8 cellular contexts compared by ENCODE assay signal in genomic region chr21:44793269-44794030, GRCh38. TPM values are rescaled to one million over a fixed set of nuclear protein-coding genes. Genes with fewer than 3 reads are reported as not detected.
A peak's percentile ranks its signal among the peaks of the same experiment; 100 is the strongest.
DNase-seq lines count a peak whose midpoint lies in the region; ATAC-seq and TF ChIP-seq lines count a peak whose summit lies in the region.

No MANE protein-coding gene starts in this region.

- H3K27me3 Mint-ChIP-seq in CD14-positive monocyte (ENCODE audit: low read depth in 3 of 3) = no peaks in the 10 kb centered on the region

- H3K4me1 ChIP-seq in spleen = peaks cover 11 to 73% (median 40%) of the 10 kb centered on the region in 6 donors

- H3K27ac Mint-ChIP-seq in CD14-positive monocyte = peak overlapping the region in 2 of 7 donors; percentile 33 to 63

- H3K27ac ChIP-seq in SU-DHL-6 (ENCODE audit: low read depth, low read length) = no peak overlapping the region
- H3K27ac ChIP-seq in spleen = peak overlapping the region in 4 of 8 donors; percentile 1 to 32 (median 16)

- H3K36me3 Mint-ChIP-seq in CD14-positive monocyte = peaks cover 38 to 40% of the 10 kb centered on the region in 2 donors

- H3K4me3 ChIP-seq in SU-DHL-6 (ENCODE audit: insufficient read depth, low read length, poor library complexity, severe bottlenecking) (no peak overlapping the region), astrocyte of the spinal cord (ENCODE audit: low read depth, low read length) (no peak overlapping the region), spleen (no peak overlapping the region)

- TF ChIP-seq CTCF in CD14-positive monocyte (IDR thresholded peaks at IDR 0.05) (peak; percentile 77), SU-DHL-6 (IDR thresholded peaks at IDR 0.05; ENCODE audit: insufficient read depth, low read length, poor library complexity, severe bottlenecking) (peak; percentile 54), astrocyte of the spinal cord (IDR thresholded peaks at IDR 0.05; ENCODE audit: low read depth, low read length) (peak; percentile 75), spleen (IDR thresholded peaks at IDR 0.05 in 8 of 11, conservative IDR thresholded peaks at IDR 0.05 in 3 of 11) (peak; percentile 55 to 87 (median 78))

- H3K27me3 ChIP-seq in SU-DHL-6 (ENCODE audit: low read length) = no peaks in the 10 kb centered on the region
- no peaks in the 10 kb centered on the region for H3K27me3 ChIP-seq in spleen (replicated peaks in 1 of 7)

- no peaks in the 10 kb centered on the region for H3K9me2 ChIP-seq in SU-DHL-6 (replicated peaks; ENCODE audit: insufficient read depth, low read length)

- no peak overlapping the region for H3K4me3 Mint-ChIP-seq in CD14-positive monocyte

- H3K4me1 Mint-ChIP-seq in CD14-positive monocyte = peaks cover 15% of the 10 kb centered on the region

- peaks cover 0 to 2% (median 0%) of the 10 kb centered on the region in 7 donors for H3K9me3 Mint-ChIP-seq in CD14-positive monocyte

- DNase-seq in CD14-positive monocyte (ENCODE audit: low spot score) = no peak
- DNase-seq in NCI-H1092 (lab: John Stamatoyannopoulos, UW) = peak; percentile 62
- peak; percentile 62 for DNase-seq in astrocyte of the spinal cord (ENCODE audit: low read depth, low spot score)
- peak; percentile 9 to 28 for DNase-seq in hippocampal formation (lab: John Stamatoyannopoulos, UW)
- DNase-seq in spleen = peak; percentile 90

- no peak overlapping the region for H2AFZ ChIP-seq in SU-DHL-6 (ENCODE audit: low read depth, low read length, severe bottlenecking)

- H3K36me3 ChIP-seq in SU-DHL-6 (ENCODE audit: low read length) (0 out of 2 replicates have a peak, but pooled peaks cover 6% of the 10 kb centered on the region), spleen (peaks cover 0 to 53% (median 3%) of the 10 kb centered on the region in 6 donors)

- H3K9me3 ChIP-seq in SU-DHL-6 (ENCODE audit: insufficient read depth, low read length) = no peaks in the 10 kb centered on the region
- H3K9me3 ChIP-seq in spleen = no peaks in the 10 kb centered on the region

- in situ Hi-C loops in astrocyte of the spinal cord (cut with HindIII; ENCODE audit: low sequenced_read_pairs) = no loop called here

- WGBS in spleen, 5 donors = 16 to 30% (median 21%) methylated on average over 9 of the region's 9 CpGs

- peaks cover 8% of the 10 kb centered on the region; the same call in 1 of the 2 replicates for H3F3A ChIP-seq in SU-DHL-6 (ENCODE audit: insufficient read depth)

- TF ChIP-seq POLR2A in spleen (IDR thresholded peaks at IDR 0.05) = no peak

- no peak overlapping the region for H3K4me2 ChIP-seq in SU-DHL-6 (ENCODE audit: low read depth, low read length, poor library complexity, severe bottlenecking)

- peaks cover 99% of the 10 kb centered on the region for H3K79me2 ChIP-seq in SU-DHL-6 (ENCODE audit: insufficient read depth, low read length)

- ATAC-seq in GM19397 (IDR thresholded peaks at IDR 0.05; ENCODE audit: unreplicated experiment) (peak; percentile 52), HG03457 (IDR thresholded peaks at IDR 0.05; ENCODE audit: unreplicated experiment) (no peak)

- H4K20me1 ChIP-seq in SU-DHL-6 (ENCODE audit: low read depth, low read length) = peaks cover 28% of the 10 kb centered on the region

- intact Hi-C loops in CD14-positive monocyte (cut with micrococcal nuclease) (loop anchor here (5.0 kb wide), 2 partner anchors 281 to 286 kb away; no protein-coding TSS in a partner anchor), spleen (cut with DNase I; ENCODE audit: low total_unique reads) (loop anchor here (5.0 kb wide), 1 partner anchor 281 kb away; no protein-coding TSS in a partner anchor)

- H3K9ac ChIP-seq in SU-DHL-6 (ENCODE audit: low read length) = peak overlapping the region; percentile 9; the same call in 1 of the 2 replicates

RNA-seq across cellular contexts. Expression of gene UBE2G2, which starts 8.2 kb away (rescaled TPM):
- polyA plus RNA-seq in CD14-positive monocyte (10 to 100 TPM; 22.5 to 31.0 TPM), spleen (10 to 100 TPM; 39.4 to 58.0 (median 46.9) TPM)
- total RNA-seq in spleen = 100 to 1,000 TPM in 3 of 7 donors, 10 to 100 TPM in 4; 81.1 to 125 (median 93.8) TPM

RNA-seq across cellular contexts. Expression of gene SUMO3, which starts 24.4 kb away (rescaled TPM):
- 100 to 1,000 TPM; 109 to 112 TPM for polyA plus RNA-seq in CD14-positive monocyte
- total RNA-seq in spleen = 100 to 1,000 TPM in 1 of 7 donors, 10 to 100 TPM in 6; 62.2 to 101 (median 68.6) TPM
- polyA plus RNA-seq in spleen = 10 to 100 TPM; 38.2 to 90.7 (median 57.9) TPM
